Comparison of ENCODE assay signal across 9 cellular contexts in the genomic region with DNA sequence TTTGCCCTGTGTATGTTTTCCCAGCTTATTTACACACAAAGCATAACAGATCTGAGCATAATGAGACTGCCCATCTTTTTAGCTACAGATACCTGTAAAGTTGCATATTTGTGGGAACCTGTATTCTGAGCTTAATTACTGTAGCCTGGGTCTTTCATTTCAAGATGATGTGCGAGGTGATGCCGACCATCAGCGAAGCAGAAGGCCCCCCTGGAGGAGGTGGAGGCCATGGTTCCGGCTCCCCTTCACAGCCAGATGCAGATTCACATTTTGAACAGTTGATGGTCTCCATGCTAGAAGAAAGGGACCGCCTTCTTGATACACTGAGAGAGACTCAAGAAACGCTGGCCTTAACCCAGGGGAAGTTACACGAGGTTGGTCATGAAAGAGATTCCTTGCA. TPM values are rescaled to one million over a fixed set of nuclear protein-coding genes. Genes with fewer than 3 reads are reported as not detected.
DNase-seq lines count a peak whose midpoint lies in the region; ATAC-seq lines count a peak whose summit lies in the region.
"Had no signal": no experiment of that assay in that cellular context is flagged by ENCODE, and none has a peak within 500 bp of the region (broad histone marks: within the 10 kb centered on the region; RNA-seq: fewer than 3 reads in every experiment).

No MANE protein-coding gene starts in this region.

- peak overlapping the region; percentile 91; the same call in 1 of the 2 replicates for H3K4me3 ChIP-seq in iPS-20b (ENCODE audit: low read length)

- no peaks in the 10 kb centered on the region; the same call in 1 of the 2 replicates for H3K27me3 ChIP-seq in iPS-20b (ENCODE audit: insufficient read depth, low read length)

- no peak for DNase-seq in activated naive CD4-positive, alpha-beta T cell treated with anti-CD3 and anti-CD28 coated beads, Interleukin-2, amount 10 ng/mL, durations not matched to agents 7 days and 5 days
- DNase-seq in activated naive CD4-positive, alpha-beta T cell treated with anti-CD3 and anti-CD28 coated beads, Interleukin-2, amount 50 U/mL, for 16 hours = no peak
- DNase-seq in activated CD8-positive, alpha-beta T cell treated with anti-CD3 and anti-CD28 coated beads, Interleukin-2, amount 10 ng/mL, durations not matched to agents 7 days and 5 days = no peak
- DNase-seq in stimulated activated naive CD8-positive, alpha-beta T cell treated with anti-CD3 and anti-CD28 coated beads, Interleukin-15, amount 100 ng/mL, for 72 hours = no peak
- DNase-seq in amniotic stem cell (lab: John Stamatoyannopoulos, UW) (no peak), ecto neural progenitor cell (ENCODE audit: low spot score) (no peak)
- DNase-seq: esophagus squamous epithelium had no signal

- CTCF ChIA-PET in activated naive CD4-positive, alpha-beta T cell treated with anti-CD3 and anti-CD28 coated beads, Interleukin-2, amount 10 ng/mL, durations not matched to agents 7 days and 5 days (lab: Charles Lee) = no interaction called here
- CTCF ChIA-PET in activated CD8-positive, alpha-beta T cell treated with anti-CD3 and anti-CD28 coated beads, Interleukin-2, amount 10 ng/mL, durations not matched to agents 7 days and 5 days (lab: Charles Lee) = no interaction called here

- no peak overlapping the region for H3K9ac ChIP-seq in iPS-20b (ENCODE audit: low read depth, low read length)

- peak overlapping the region; percentile 92 for H3K4me3 Mint-ChIP-seq in activated naive CD4-positive, alpha-beta T cell treated with anti-CD3 and anti-CD28 coated beads, Interleukin-2, amount 10 ng/mL, durations not matched to agents 7 days and 5 days
- H3K4me3 Mint-ChIP-seq in activated CD8-positive, alpha-beta T cell treated with anti-CD3 and anti-CD28 coated beads, Interleukin-2, amount 10 ng/mL, durations not matched to agents 7 days and 5 days = peak overlapping the region; percentile 72
- H3K4me3 Mint-ChIP-seq in stimulated activated naive CD8-positive, alpha-beta T cell treated with anti-CD3 and anti-CD28 coated beads, Interleukin-15, amount 100 ng/mL, for 72 hours = peak overlapping the region; percentile 70 to 97

- POLR2A ChIA-PET in activated CD8-positive, alpha-beta T cell treated with anti-CD3 and anti-CD28 coated beads, Interleukin-2, amount 10 ng/mL, durations not matched to agents 7 days and 5 days (lab: Charles Lee) = interaction anchor here (1.7 kb wide), 1 partner anchor 68 kb away, joined by 7 read pairs; no protein-coding TSS in a partner anchor

- peaks cover 32% of the 10 kb centered on the region for H3K36me3 Mint-ChIP-seq in activated naive CD4-positive, alpha-beta T cell treated with anti-CD3 and anti-CD28 coated beads, Interleukin-2, amount 10 ng/mL, durations not matched to agents 7 days and 5 days
- peaks cover 34% of the 10 kb centered on the region for H3K36me3 Mint-ChIP-seq in activated CD8-positive, alpha-beta T cell treated with anti-CD3 and anti-CD28 coated beads, Interleukin-2, amount 10 ng/mL, durations not matched to agents 7 days and 5 days (ENCODE audit: low read depth)

- H3K27me3 Mint-ChIP-seq in activated naive CD4-positive, alpha-beta T cell treated with anti-CD3 and anti-CD28 coated beads, Interleukin-2, amount 10 ng/mL, durations not matched to agents 7 days and 5 days = peaks cover 31% of the 10 kb centered on the region
- H3K27me3 Mint-ChIP-seq in activated CD8-positive, alpha-beta T cell treated with anti-CD3 and anti-CD28 coated beads, Interleukin-2, amount 10 ng/mL, durations not matched to agents 7 days and 5 days (ENCODE audit: low read depth) = peaks cover 4% of the 10 kb centered on the region
- peaks cover 10% of the 10 kb centered on the region for H3K27me3 Mint-ChIP-seq in stimulated activated naive CD8-positive, alpha-beta T cell treated with anti-CD3 and anti-CD28 coated beads, Interleukin-15, amount 100 ng/mL, for 72 hours

- H3K4me1 Mint-ChIP-seq in activated naive CD4-positive, alpha-beta T cell treated with anti-CD3 and anti-CD28 coated beads, Interleukin-2, amount 10 ng/mL, durations not matched to agents 7 days and 5 days = peaks cover 42% of the 10 kb centered on the region
- peaks cover 32% of the 10 kb centered on the region for H3K4me1 Mint-ChIP-seq in activated CD8-positive, alpha-beta T cell treated with anti-CD3 and anti-CD28 coated beads, Interleukin-2, amount 10 ng/mL, durations not matched to agents 7 days and 5 days (ENCODE audit: low read depth)
- H3K4me1 Mint-ChIP-seq in stimulated activated naive CD8-positive, alpha-beta T cell treated with anti-CD3 and anti-CD28 coated beads, Interleukin-15, amount 100 ng/mL, for 72 hours = peaks cover 52% of the 10 kb centered on the region

- no peaks in the 10 kb centered on the region for H3K9me3 ChIP-seq in iPS-20b (ENCODE audit: insufficient read depth, low read depth, low read length)
- H3K9me3 ChIP-seq: esophagus squamous epithelium had no signal

- peaks cover 50% of the 10 kb centered on the region for H3K36me3 ChIP-seq in iPS-20b (ENCODE audit: insufficient read depth, low read depth, low read length)

- no peak overlapping the region for H3K27ac ChIP-seq in iPS-20b (ENCODE audit: low read length)

- H3K27ac Mint-ChIP-seq in activated naive CD4-positive, alpha-beta T cell treated with anti-CD3 and anti-CD28 coated beads, Interleukin-2, amount 10 ng/mL, durations not matched to agents 7 days and 5 days = no peak overlapping the region
- H3K27ac Mint-ChIP-seq in activated CD8-positive, alpha-beta T cell treated with anti-CD3 and anti-CD28 coated beads, Interleukin-2, amount 10 ng/mL, durations not matched to agents 7 days and 5 days = peak overlapping the region; percentile 43
- no peak overlapping the region for H3K27ac Mint-ChIP-seq in stimulated activated naive CD8-positive, alpha-beta T cell treated with anti-CD3 and anti-CD28 coated beads, Interleukin-15, amount 100 ng/mL, for 72 hours

- ATAC-seq in activated CD8-positive, alpha-beta T cell treated with anti-CD3 and anti-CD28 coated beads, Interleukin-2, amount 10 ng/mL, durations not matched to agents 7 days and 5 days = no peak
- no peak for ATAC-seq in stimulated activated naive CD8-positive, alpha-beta T cell treated with anti-CD3 and anti-CD28 coated beads, Interleukin-15, amount 100 ng/mL, for 72 hours
- ATAC-seq in GM18867 (IDR thresholded peaks at IDR 0.05; ENCODE audit: unreplicated experiment) = no peak

- H3K4me1 ChIP-seq in iPS-20b (ENCODE audit: insufficient read depth, low read length) = peaks cover 3% of the 10 kb centered on the region

- H3K9me3 Mint-ChIP-seq in activated naive CD4-positive, alpha-beta T cell treated with anti-CD3 and anti-CD28 coated beads, Interleukin-2, amount 10 ng/mL, durations not matched to agents 7 days and 5 days = no peaks in the 10 kb centered on the region
- H3K9me3 Mint-ChIP-seq in activated CD8-positive, alpha-beta T cell treated with anti-CD3 and anti-CD28 coated beads, Interleukin-2, amount 10 ng/mL, durations not matched to agents 7 days and 5 days (ENCODE audit: insufficient read depth) = no peaks in the 10 kb centered on the region
- H3K9me3 Mint-ChIP-seq in stimulated activated naive CD8-positive, alpha-beta T cell treated with anti-CD3 and anti-CD28 coated beads, Interleukin-15, amount 100 ng/mL, for 72 hours = no peaks in the 10 kb centered on the region

RNA-seq across cellular contexts. Expression of gene PPFIA1, which starts 1.5 kb away (rescaled TPM):
- 10 to 100 TPM; 25.3 to 25.7 TPM for total RNA-seq in activated CD8-positive, alpha-beta T cell treated with anti-CD3 and anti-CD28 coated beads, Interleukin-2, amount 10 ng/mL, durations not matched to agents 7 days and 5 days
